ENCODE assay signal across 11 cellular contexts in genomic region chr10:79129361-79129997, GRCh38.
DNase-seq lines count a peak whose midpoint lies in the region; ATAC-seq, FAIRE-seq and TF ChIP-seq lines count a peak whose summit lies in the region.
"Had no signal": no experiment of that assay in that cellular context is flagged by ENCODE, and none has a peak within 500 bp of the region (broad histone marks: within the 10 kb centered on the region; RNA-seq: fewer than 3 reads in every experiment).

No MANE protein-coding gene starts in this region.

- H3K27ac ChIP-seq in SJCRH30 (peak overlapping the region; percentile 34), left ventricle myocardium inferior (replicated peaks) (peak overlapping the region; percentile 99), small intestine (ENCODE audit: low read depth in 1 of 2, low read length in 1 of 2) (peak overlapping the region in 1 of 2 donors; percentile 9)

- TF ChIP-seq CTCF in left ventricle myocardium inferior (IDR thresholded peaks at IDR 0.05; ENCODE audit: borderline replicate concordance): no peak
- TF ChIP-seq CTCF in retinal pigment epithelial cell (conservative IDR thresholded peaks at IDR 0.05; ENCODE audit: low read depth, low read length): peak; percentile 36

- 63 to 85% (median 84%) methylated on average over 8 of the region's 8 CpGs for WGBS in small intestine, 3 donors

- no peak overlapping the region for H3K4me3 ChIP-seq in H7 (ENCODE audit: insufficient read depth, low read depth, low read length)
- no peak overlapping the region for H3K4me3 ChIP-seq in SJCRH30
- H3K4me3 ChIP-seq in left ventricle myocardium inferior: no peak overlapping the region
- no peak overlapping the region for H3K4me3 ChIP-seq in retinal pigment epithelial cell (ENCODE audit: low read length)
- no peak overlapping the region for H3K4me3 ChIP-seq in small intestine (ENCODE audit: low read depth in 1 of 2, low read length in 2 of 2)

- H3K9me3 ChIP-seq in SJCRH30 (replicated peaks) (no peaks in the 10 kb centered on the region), left ventricle myocardium inferior (replicated peaks) (no peaks in the 10 kb centered on the region), small intestine (ENCODE audit: control insufficient read depth, low read depth) (no peaks in the 10 kb centered on the region)

- intact Hi-C loops in left ventricle myocardium inferior (cut with micrococcal nuclease): no loop called here

- H3K36me3 ChIP-seq in H7 (replicated peaks; ENCODE audit: control insufficient read depth, insufficient read depth, low read length) (peaks cover 2% of the 10 kb centered on the region), SJCRH30 (peaks cover 8% of the 10 kb centered on the region), left ventricle myocardium inferior (peaks cover 21% of the 10 kb centered on the region), small intestine (ENCODE audit: control insufficient read depth in 2 of 2, insufficient read depth in 2 of 2, low read length in 2 of 2) (peaks cover 0 to 1% of the 10 kb centered on the region in 2 donors)

- FAIRE-seq in small intestine (lab: Jason Lieb, UNC): no peak
- FAIRE-seq: GM12891, islet of Langerhans had no signal

- no peak for ATAC-seq in GM21737 (IDR thresholded peaks at IDR 0.05; ENCODE audit: unreplicated experiment)
- ATAC-seq in GM19463 (IDR thresholded peaks at IDR 0.05; ENCODE audit: unreplicated experiment): no peak

- H3K27me3 ChIP-seq in H7 (ENCODE audit: control insufficient read depth, insufficient read depth, low read length): no peaks in the 10 kb centered on the region
- no peaks in the 10 kb centered on the region for H3K27me3 ChIP-seq in SJCRH30
- H3K27me3 ChIP-seq in left ventricle myocardium inferior (ENCODE audit: low read depth): no peaks in the 10 kb centered on the region
- H3K27me3 ChIP-seq in small intestine (ENCODE audit: control insufficient read depth in 2 of 2, insufficient read depth in 2 of 2, low read length in 2 of 2): no peaks in the 10 kb centered on the region

- DNase-seq in H7: peak; percentile 97
- peak; percentile 64 to 69 for DNase-seq in SJCRH30
- no peak for DNase-seq in left ventricle myocardium inferior
- DNase-seq in retinal pigment epithelial cell (ENCODE audit: low read depth): no peak
- DNase-seq in stimulated activated CD4-positive, alpha-beta T cell treated with anti-CD3 and anti-CD28 coated beads, Interleukin-4, amount 100 ng/mL, for 1 hour: no peak
- no peak for DNase-seq in small intestine
- DNase-seq: SHP77 had no signal

- H3K4me1 ChIP-seq in SJCRH30 (peaks cover 71% of the 10 kb centered on the region), left ventricle myocardium inferior (peaks cover 100% of the 10 kb centered on the region), small intestine (ENCODE audit: control insufficient read depth in 2 of 2, insufficient read depth in 1 of 2, low read depth in 1 of 2, low read length in 1 of 2) (no peaks in the 10 kb centered on the region)

Comparison
In these comparisons a context has a peak if more than half of its experiments do, and no peak if none do; other contexts are left out.
1. DNase-seq: peak in H7 (single experiment) and SJCRH30 (2 of 2); none in left ventricle myocardium inferior (single experiment), retinal pigment epithelial cell (single experiment), stimulated activated CD4-positive, alpha-beta T cell treated with anti-CD3 and anti-CD28 coated beads, Interleukin-4, amount 100 ng/mL, for 1 hour (single experiment) and small intestine (single experiment).